8 cellular contexts compared by ENCODE assay signal in the genomic region with DNA sequence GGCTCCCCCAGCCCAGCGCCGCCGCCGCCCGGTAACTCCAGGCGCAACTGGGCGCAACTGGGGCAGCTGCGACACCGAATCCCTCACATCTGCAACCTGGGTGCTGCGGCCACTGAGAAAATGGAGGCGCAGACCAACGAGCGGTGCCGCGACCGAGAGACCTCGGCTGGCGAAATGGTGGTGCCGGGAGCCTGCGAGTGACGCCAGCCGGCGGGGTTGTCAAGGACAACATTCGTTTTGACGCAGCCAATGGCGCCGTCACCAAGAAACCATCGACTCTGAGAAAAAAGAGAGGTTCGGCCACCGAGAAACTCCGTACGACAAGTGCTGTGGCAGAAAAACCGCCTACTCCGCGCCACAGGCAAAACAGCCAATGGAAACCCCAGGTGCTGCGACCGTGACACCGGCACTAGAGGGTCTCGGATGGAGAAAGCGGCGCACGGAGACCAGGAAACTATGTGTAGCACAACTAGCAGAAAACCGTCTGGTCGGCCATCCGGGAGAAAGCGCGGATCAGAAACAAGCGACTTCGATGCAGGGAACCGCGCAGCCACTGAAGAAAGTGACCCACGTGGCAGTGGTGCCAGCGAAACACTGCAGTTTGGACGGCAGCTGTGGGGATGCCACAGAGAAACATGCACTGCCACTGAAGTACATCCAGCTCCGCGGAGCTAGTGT.
DNase-seq lines count a peak whose midpoint lies in the region; ATAC-seq and TF ChIP-seq lines count a peak whose summit lies in the region.

No MANE protein-coding gene starts in this region.

- H3K27me3 Mint-ChIP-seq in T-helper 17 cell = no peaks in the 10 kb centered on the region

- no peak for DNase-seq in BE2C
- peak; percentile 56 to 75 (median 65) for DNase-seq in T-helper 17 cell
- DNase-seq in left lobe of liver (ENCODE audit: low spot score) = no peak
- DNase-seq in stimulated activated CD8-positive, alpha-beta memory T cell treated with anti-CD3 and anti-CD28 coated beads, Interleukin-2, amount 100 ng/mL, for 48 hours (ENCODE audit: low read depth in 2 of 2) = peak; percentile 60 to 74
- no peak for DNase-seq in 8988T

- no peaks in the 10 kb centered on the region for H3K36me3 Mint-ChIP-seq in T-helper 17 cell (ENCODE audit: low read depth)

- H3K27ac Mint-ChIP-seq in T-helper 17 cell = peak overlapping the region; percentile 99

- peaks cover 71% of the 10 kb centered on the region for H3K27me3 ChIP-seq in BE2C

- peak; percentile 33 for ATAC-seq in GM19351 (IDR thresholded peaks at IDR 0.05; ENCODE audit: unreplicated experiment)
- ATAC-seq in HG03521 (IDR thresholded peaks at IDR 0.05; ENCODE audit: unreplicated experiment) = peak; percentile 35
- ATAC-seq in T-helper 17 cell = peak; percentile 66
- ATAC-seq in left lobe of liver = peak; percentile 27

- TF ChIP-seq CTCF in BE2C (IDR thresholded peaks at IDR 0.05; ENCODE audit: low read depth, low read length) = no peak

- no peaks in the 10 kb centered on the region for H3K36me3 ChIP-seq in BE2C

- peak overlapping the region; percentile 2 for H3K27ac ChIP-seq in angular gyrus (ENCODE audit: low read depth, low read length)

- H3K4me3 ChIP-seq in BE2C (ENCODE audit: low read depth, low read length) = peak overlapping the region; percentile 17; the same call in 1 of the 2 replicates

- H3K4me1 Mint-ChIP-seq in T-helper 17 cell = peaks cover 23% of the 10 kb centered on the region

- peak overlapping the region; percentile 91 for H3K4me3 Mint-ChIP-seq in T-helper 17 cell

- H3K9me3 ChIP-seq in BE2C (no peaks in the 10 kb centered on the region), T-helper 17 cell (ENCODE audit: control insufficient read depth, low read length, poor library complexity, severe bottlenecking) (no peaks in the 10 kb centered on the region)

- no peaks in the 10 kb centered on the region for H3K4me1 ChIP-seq in BE2C

Comparison
In these comparisons a context has a peak if more than half of its experiments do, and no peak if none do; other contexts are left out.
1. DNase-seq: peak in T-helper 17 cell (3 of 3) and stimulated activated CD8-positive, alpha-beta memory T cell treated with anti-CD3 and anti-CD28 coated beads, Interleukin-2, amount 100 ng/mL, for 48 hours (2 of 2); none in BE2C (single experiment), left lobe of liver (single experiment) and 8988T (single experiment).
2. Peak in every context shown above with its lines, with median percentiles within 50 percentile points of each other: ATAC-seq.